ENCODE assay signal across 8 cellular contexts in the genomic region with DNA sequence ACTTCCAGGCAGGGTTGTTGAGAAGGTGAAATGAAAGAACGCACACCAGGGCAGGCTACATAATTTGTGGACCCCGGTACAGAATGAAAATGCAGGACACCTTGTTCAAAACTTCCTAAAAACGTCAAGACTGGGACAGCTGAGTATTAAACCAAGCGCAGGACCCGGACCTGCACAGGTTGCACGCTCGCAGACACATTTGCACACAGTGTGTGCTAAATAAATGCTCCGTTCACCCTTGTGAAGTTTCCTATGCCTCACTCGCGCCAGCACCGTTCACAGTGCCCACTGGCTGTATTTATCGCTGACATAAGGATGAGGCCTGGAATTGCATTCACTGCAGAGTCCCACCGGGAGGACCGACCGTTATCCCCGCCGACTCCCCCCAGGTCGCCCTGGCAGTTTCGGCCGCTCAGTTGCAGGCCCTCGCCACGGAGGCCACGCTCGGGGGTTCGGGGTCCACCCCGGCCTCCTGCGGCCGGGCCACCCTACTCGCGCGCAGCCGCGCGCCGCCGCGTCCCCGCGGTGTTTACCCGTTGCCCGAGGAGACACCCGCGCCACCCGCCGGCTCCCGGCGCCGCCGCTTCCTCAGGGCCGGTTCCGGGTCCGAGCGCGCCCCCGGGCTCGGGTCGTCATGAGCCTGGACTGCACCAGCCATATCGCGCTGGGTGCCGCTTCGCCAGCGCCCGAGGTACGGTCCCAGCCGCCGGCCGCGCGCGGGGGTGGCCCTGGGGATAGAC. TPM values are rescaled to one million over a fixed set of nuclear protein-coding genes. Genes with fewer than 3 reads are reported as not detected.
DNase-seq lines count a peak whose midpoint lies in the region; ATAC-seq, FAIRE-seq and TF ChIP-seq lines count a peak whose summit lies in the region.

A gene with protein sequence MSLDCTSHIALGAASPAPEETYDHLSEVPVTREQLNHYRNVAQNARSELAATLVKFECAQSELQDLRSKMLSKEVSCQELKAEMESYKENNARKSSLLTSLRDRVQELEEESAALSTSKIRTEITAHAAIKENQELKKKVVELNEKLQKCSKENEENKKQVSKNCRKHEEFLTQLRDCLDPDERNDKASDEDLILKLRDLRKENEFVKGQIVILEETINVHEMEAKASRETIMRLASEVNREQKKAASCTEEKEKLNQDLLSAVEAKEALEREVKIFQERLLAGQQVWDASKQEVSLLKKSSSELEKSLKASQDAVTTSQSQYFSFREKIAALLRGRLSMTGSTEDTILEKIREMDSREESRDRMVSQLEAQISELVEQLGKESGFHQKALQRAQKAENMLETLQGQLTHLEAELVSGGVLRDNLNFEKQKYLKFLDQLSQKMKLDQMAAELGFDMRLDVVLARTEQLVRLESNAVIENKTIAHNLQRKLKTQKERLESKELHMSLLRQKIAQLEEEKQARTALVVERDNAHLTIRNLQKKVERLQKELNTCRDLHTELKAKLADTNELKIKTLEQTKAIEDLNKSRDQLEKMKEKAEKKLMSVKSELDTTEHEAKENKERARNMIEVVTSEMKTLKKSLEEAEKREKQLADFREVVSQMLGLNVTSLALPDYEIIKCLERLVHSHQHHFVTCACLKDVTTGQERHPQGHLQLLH (plus strand): TSS at position 523 of the 740 bp plus-strand sequence. CDS start 112 bp downstream, at position 635.

- no peak within 1 kb of the TSS for H2BK20ac ChIP-seq in H1 (ENCODE audit: low read length)

- H3K36me3 Mint-ChIP-seq in activated naive CD4-positive, alpha-beta T cell treated with anti-CD3 and anti-CD28 coated beads, Interleukin-2, amount 10 ng/mL, durations not matched to agents 7 days and 5 days: no peaks in the 10 kb centered on the region

- no peak within 1 kb of the TSS for H2BK120ac ChIP-seq in H1 (replicated peaks; ENCODE audit: low read depth, low read length)

- H3K4me1 Mint-ChIP-seq in activated naive CD4-positive, alpha-beta T cell treated with anti-CD3 and anti-CD28 coated beads, Interleukin-2, amount 10 ng/mL, durations not matched to agents 7 days and 5 days: peaks cover 21% of the 10 kb centered on the region

- H3K27ac Mint-ChIP-seq in activated naive CD4-positive, alpha-beta T cell treated with anti-CD3 and anti-CD28 coated beads, Interleukin-2, amount 10 ng/mL, durations not matched to agents 7 days and 5 days: no peak within 1 kb of the TSS

- no peaks in the 10 kb centered on the region for H3K36me3 ChIP-seq in H1 (ENCODE audit: control insufficient read depth in 2 of 4, insufficient read depth in 4 of 4, low read length in 3 of 4)
- no peaks in the 10 kb centered on the region for H3K36me3 ChIP-seq in lung (ENCODE audit: control insufficient read depth in 2 of 2, insufficient read depth in 2 of 2, low read length in 2 of 2)
- no peaks in the 10 kb centered on the region for H3K36me3 ChIP-seq in thoracic aorta

- no peaks in the 10 kb centered on the region for H3K9me3 Mint-ChIP-seq in activated naive CD4-positive, alpha-beta T cell treated with anti-CD3 and anti-CD28 coated beads, Interleukin-2, amount 10 ng/mL, durations not matched to agents 7 days and 5 days

- H4K8ac ChIP-seq in H1 (ENCODE audit: extremely low read depth, insufficient read depth, low read length): peak within 1 kb of the TSS; percentile 90

- peak within 1 kb of the TSS; percentile 26 to 47 (median 31); a peak in 4 of 7 replicates for H3K9ac ChIP-seq in H1 (replicated peaks in 1 of 4; ENCODE audit: extremely low read depth in 1 of 4, low read depth in 3 of 4, low read length in 3 of 4)

- H3K9me3 ChIP-seq in H1 (ENCODE audit: insufficient read depth in 2 of 2, low read depth in 1 of 2, low read length in 1 of 2) (no peaks in the 10 kb centered on the region), lung (ENCODE audit: control insufficient read depth in 2 of 2, insufficient read depth in 1 of 2, low read length in 1 of 2) (no peaks in the 10 kb centered on the region), thoracic aorta (no peaks in the 10 kb centered on the region)

- H3K4me2 ChIP-seq in H1 (ENCODE audit: insufficient read depth in 1 of 2, low read depth in 2 of 2, low read length in 2 of 2): peak within 1 kb of the TSS; percentile 74 to 99

- H3K23me2 ChIP-seq in H1 (ENCODE audit: low read depth, low read length): peaks cover 10% of the 10 kb centered on the region

- H2AFZ ChIP-seq in H1 (ENCODE audit: low read length): peak within 1 kb of the TSS; percentile 87

- H3K4me1 ChIP-seq in H1 (replicated peaks in 1 of 4; ENCODE audit: control insufficient read depth in 3 of 4, insufficient read depth in 4 of 4, low read length in 3 of 4) (peaks cover 0 to 5% (median 4%) of the 10 kb centered on the region in 4 experiments; a peak in 5 of 7 replicates), lung (ENCODE audit: control insufficient read depth in 2 of 2, insufficient read depth in 2 of 2, low read length in 2 of 2) (peaks cover 0 to 7% of the 10 kb centered on the region in 2 donors), thoracic aorta (ENCODE audit: control insufficient read depth in 1 of 2, low read depth in 2 of 2) (peaks cover 0 to 9% of the 10 kb centered on the region in 2 donors)

- H4K5ac ChIP-seq in H1 (ENCODE audit: insufficient read length, low read depth, low read length): no peak within 1 kb of the TSS

- H3K27me3 Mint-ChIP-seq in activated naive CD4-positive, alpha-beta T cell treated with anti-CD3 and anti-CD28 coated beads, Interleukin-2, amount 10 ng/mL, durations not matched to agents 7 days and 5 days: peaks cover 60% of the 10 kb centered on the region

- peak within 1 kb of the TSS; percentile 68 for H3K4me3 Mint-ChIP-seq in activated naive CD4-positive, alpha-beta T cell treated with anti-CD3 and anti-CD28 coated beads, Interleukin-2, amount 10 ng/mL, durations not matched to agents 7 days and 5 days

- H3K14ac ChIP-seq in H1 (ENCODE audit: insufficient read length): no peak within 1 kb of the TSS

- no peak for FAIRE-seq in H1 (lab: Jason Lieb, UNC)
- FAIRE-seq in RCC 7860 (lab: Jason Lieb, UNC): no peak

- no peaks in the 10 kb centered on the region for H3K79me2 ChIP-seq in H1 (ENCODE audit: control insufficient read depth in 1 of 2, insufficient read depth in 2 of 2, low read length in 2 of 2)

- H3K4ac ChIP-seq in H1 (replicated peaks; ENCODE audit: insufficient read length, low read depth, low read length): no peak within 1 kb of the TSS

- no peak for TF ChIP-seq POLR2A in H1 (IDR thresholded peaks at IDR 0.05; ENCODE audit: control extremely low read depth in 1 of 2, low read depth in 2 of 2, low read length in 2 of 2)

- no peak within 1 kb of the TSS for H2BK15ac ChIP-seq in H1 (ENCODE audit: low read length)

- TF ChIP-seq RAD21 in H1 (IDR thresholded peaks at IDR 0.05 in 1 of 2, conservative IDR thresholded peaks at IDR 0.05 in 1 of 2; ENCODE audit: low read depth in 2 of 2, low read length in 2 of 2): no peak

- H3K27ac ChIP-seq in RWPE1 (peak within 1 kb of the TSS; percentile 11; the same call in 1 of the 2 replicates), H1 (ENCODE audit: low read depth, low read length) (no peak within 1 kb of the TSS), lung (ENCODE audit: low read depth in 1 of 2, low read length in 1 of 2) (peak within 1 kb of the TSS in 1 of 2 donors; percentile 68), thoracic aorta (peak within 1 kb of the TSS; percentile 14 to 60)

- H3K23ac ChIP-seq in H1 (ENCODE audit: insufficient read length): no peak within 1 kb of the TSS

- H2AK5ac ChIP-seq in H1 (ENCODE audit: low read depth, low read length): no peak within 1 kb of the TSS

- ATAC-seq in lung (ENCODE audit: insufficient read depth, low FRiP score) (peak; percentile 54), thoracic aorta (ENCODE audit: insufficient number of reproducible peaks, low FRiP score, low read depth) (no peak), HG03565 (IDR thresholded peaks at IDR 0.05; ENCODE audit: unreplicated experiment) (no peak)

- peak; percentile 35 for DNase-seq in activated naive CD4-positive, alpha-beta T cell treated with anti-CD3 and anti-CD28 coated beads, Interleukin-2, amount 10 ng/mL, durations not matched to agents 7 days and 5 days
- no peak for DNase-seq in activated naive CD4-positive, alpha-beta T cell treated with Interleukin-2 at 50 U/mL for 16 hours
- DNase-seq in RWPE1 (ENCODE audit: low spot score) (no peak), H1 (ENCODE audit: low read depth in 1 of 2, low spot score in 2 of 2) (peak in 1 of 2 experiments; percentile 83), lung (ENCODE audit: low spot score) (peak; percentile 34), thoracic aorta (ENCODE audit: low spot score) (no peak), RCC 7860 (ENCODE audit: low spot score) (no peak)

- no peaks in the 10 kb centered on the region for H4K20me1 ChIP-seq in H1 (replicated peaks in 1 of 2; ENCODE audit: control insufficient read depth in 1 of 2, insufficient read depth in 2 of 2, low read length in 2 of 2)

- no peak within 1 kb of the TSS; the same call in 1 of the 2 replicates for H3K18ac ChIP-seq in H1 (ENCODE audit: extremely low read depth, low read length)

- POLR2A ChIA-PET in RWPE1 (lab: Yijun Ruan, JAX; ENCODE audit: low non-redundant PET) (no interaction called here), H1 (lab: Charles Lee; ENCODE audit: partially characterized antibody) (interaction anchor here (0.9 kb wide), 1 partner anchor 42 kb away, joined by 3 read pairs; a partner anchor contains a TSS)

- CTCF ChIA-PET in activated naive CD4-positive, alpha-beta T cell treated with anti-CD3 and anti-CD28 coated beads, Interleukin-2, amount 10 ng/mL, durations not matched to agents 7 days and 5 days (lab: Charles Lee): no interaction called here
- CTCF ChIA-PET in RWPE1 (lab: Yijun Ruan, JAX) (no interaction called here), H1 (lab: Charles Lee; ENCODE audit: partially characterized antibody) (no interaction called here)

- 15% methylated on average over 56 of the region's 70 CpGs; no CpG with 5 or more reads in 1 of the 2 experiments for WGBS in H1 (ENCODE audit: extremely low coverage in 1 of 2, insufficient coverage in 1 of 2, insufficient read length in 1 of 2, insufficient replicate concordance in 2 of 2, low coverage in 1 of 2, low lambda C conversion rate in 2 of 2, missing lambda C conversion rate in 1 of 2), 2 experiments
- 7 to 8% methylated on average over 59 to 70 of the region's 70 CpGs for WGBS in lung, 2 donors

- H3K56ac ChIP-seq in H1 (replicated peaks; ENCODE audit: insufficient read length, low read depth, low read length): no peak within 1 kb of the TSS

- peak within 1 kb of the TSS; percentile 27 for H4K91ac ChIP-seq in H1 (replicated peaks; ENCODE audit: insufficient read length, low read length)

- no peaks in the 10 kb centered on the region for H3K79me1 ChIP-seq in H1 (ENCODE audit: low read depth, low read length)

- 0 out of 3 replicates have a peak, but pooled peaks of 1 of the 2 experiments have one; percentile 36 for TF ChIP-seq EP300 in H1 (IDR thresholded peaks at IDR 0.05; ENCODE audit: borderline replicate concordance in 1 of 2, low read depth in 2 of 2, low read length in 2 of 2)

- no peak within 1 kb of the TSS; the same call in 1 of the 2 replicates for H2BK5ac ChIP-seq in H1 (ENCODE audit: low read depth, low read length)

- TF ChIP-seq CTCF in RWPE1 (conservative IDR thresholded peaks at IDR 0.05; ENCODE audit: low read depth) (no peak), H1 (IDR thresholded peaks at IDR 0.05; ENCODE audit: control extremely low read depth in 1 of 3, insufficient read depth in 1 of 3, low read depth in 1 of 3, low read length in 3 of 3) (0 out of 4 replicates have a peak, but pooled peaks of 1 of the 3 experiments have one; percentile 1), lung (IDR thresholded peaks at IDR 0.05; ENCODE audit: control extremely low read depth, extremely low read depth) (no peak), thoracic aorta (IDR thresholded peaks at IDR 0.05) (no peak)

- 0 out of 2 replicates have a peak within 1 kb of the TSS, but pooled peaks have one; percentile 20 for H2BK12ac ChIP-seq in H1 (ENCODE audit: low read depth, low read length)

- peaks cover 0 to 29% (median 18%) of the 10 kb centered on the region in 4 experiments; a peak in 5 of 7 replicates for H3K27me3 ChIP-seq in H1 (replicated peaks in 1 of 4; ENCODE audit: control insufficient read depth in 3 of 4, extremely low read depth in 1 of 4, insufficient read depth in 3 of 4, low read length in 3 of 4)
- H3K27me3 ChIP-seq in lung (ENCODE audit: control insufficient read depth, insufficient read depth): no peaks in the 10 kb centered on the region
- no peaks in the 10 kb centered on the region for H3K27me3 ChIP-seq in thoracic aorta (replicated peaks; ENCODE audit: insufficient read depth)

- H3K4me3 ChIP-seq in H1 (ENCODE audit: extremely low read depth in 1 of 4, insufficient read depth in 2 of 4, low read depth in 3 of 4, low read length in 4 of 4) (peak within 1 kb of the TSS; percentile 49 to 91 (median 60)), lung (peak within 1 kb of the TSS; percentile 49), thoracic aorta (peak within 1 kb of the TSS; percentile 84)

RNA-seq across cellular contexts. Expression of the gene that starts here (rescaled TPM):
- 0.09 TPM in 1 of 2 replicates, not detected in the other for total RNA-seq in H1 (2021; fragmentation: NEBNext Ultra II Directional; extraction: Animal tissue kit (Norgen Biotek cat#: 25700))
- polyA plus RNA-seq in H1 (2011; rRNA removed): 0.03 and 0.06 TPM in 2 replicates
- polyA plus RNA-seq in H1 (2011; cell fraction: cytosol; rRNA removed): 0.09 TPM
- polyA plus RNA-seq in H1 (2011; cell fraction: nucleus; rRNA removed): 0.06 TPM
- polyA plus RNA-seq in H1 (2012, experiment 1 of 2): 0.11 to 0.39 TPM (median 0.13 TPM) in 4 replicates
- not detected for polyA plus RNA-seq in H1 (2012, experiment 2 of 2)
- polyA plus RNA-seq in H1 (2013, experiment 1 of 2): 0.36 TPM
- polyA plus RNA-seq in H1 (2013, experiment 2 of 2): 0.37 TPM
- polyA minus RNA-seq in H1 (2011; rRNA and poly(A)+ RNA removed): 0.13 and 0.22 TPM in 2 replicates
- polyA minus RNA-seq in H1 (2011; cell fraction: cytosol; rRNA and poly(A)+ RNA removed): not detected
- polyA minus RNA-seq in H1 (2011; cell fraction: nucleus; rRNA and poly(A)+ RNA removed): 0.30 TPM
- 10 to 100 TPM; 21.3 to 24.1 TPM for total RNA-seq in lung
- polyA plus RNA-seq in lung: 1 to 10 TPM; 2.4 to 5.2 TPM
- total RNA-seq in thoracic aorta: 1 to 10 TPM in 1 of 2 donors, under 1 TPM in 1; 0.81 to 1.5 TPM

Comparison
In these comparisons a context has a peak if more than half of its experiments do, and no peak if none do; other contexts are left out.
1. RNA of the gene that starts here (total RNA-seq): 21.3 to 24.1 TPM in lung; 0.81 to 1.5 TPM in thoracic aorta and 0.09 TPM in H1; every median in the first group is over 4 times any median in the second.
2. DNase-seq: peak in activated naive CD4-positive, alpha-beta T cell treated with anti-CD3 and anti-CD28 coated beads, Interleukin-2, amount 10 ng/mL, durations not matched to agents 7 days and 5 days (single experiment) and lung (single experiment); none in activated naive CD4-positive, alpha-beta T cell treated with Interleukin-2 at 50 U/mL for 16 hours (single experiment), RWPE1 (single experiment), thoracic aorta (single experiment) and RCC 7860 (single experiment).
3. Peak in every context shown above with its lines, with median percentiles within 50 percentile points of each other: H3K4me3 ChIP-seq.